1 cellular context compared by ENCODE assay signal in genomic region chrX:30600269-30601176, GRCh38. TPM values are rescaled to one million over a fixed set of nuclear protein-coding genes. Genes with fewer than 3 reads are reported as not detected.
"Had no signal": no experiment of that assay in that cellular context is flagged by ENCODE, and none has a peak within 500 bp of the region (broad histone marks: within the 10 kb centered on the region; RNA-seq: fewer than 3 reads in every experiment).

No MANE protein-coding gene starts in this region.

RNA-seq across cellular contexts. Expression of gene TASL, which starts 23.0 kb away (rescaled TPM):
- total RNA-seq: RPMI7951 had no signal
